Comparison of ENCODE assay signal across 30 cellular contexts in the genomic region with DNA sequence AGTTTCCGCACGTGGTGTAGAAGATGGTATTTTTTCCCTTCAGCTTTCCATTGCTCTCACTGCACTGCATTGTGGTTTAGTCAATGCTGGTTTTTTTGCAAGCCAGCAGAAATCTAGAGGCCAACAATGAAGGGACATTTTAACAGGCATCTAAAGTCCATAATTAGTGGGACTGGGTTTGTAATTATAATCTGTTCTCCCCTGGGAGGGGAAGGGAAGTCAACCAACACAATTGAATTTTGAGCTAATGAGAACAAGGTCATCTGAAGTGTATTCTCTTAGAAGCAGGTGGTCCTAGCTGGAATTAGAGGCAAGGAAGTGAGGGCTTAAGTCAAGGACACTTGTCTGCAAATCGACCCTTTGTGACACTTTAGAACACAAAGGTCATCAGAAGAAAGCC.
DNase-seq lines count a peak whose midpoint lies in the region; ATAC-seq, FAIRE-seq and TF ChIP-seq lines count a peak whose summit lies in the region.
"Had no signal": no experiment of that assay in that cellular context is flagged by ENCODE, and none has a peak within 500 bp of the region (broad histone marks: within the 10 kb centered on the region; RNA-seq: fewer than 3 reads in every experiment).

No MANE protein-coding gene starts in this region.

- no peaks in the 10 kb centered on the region for H3K9me1 ChIP-seq in K562 (ENCODE audit: control insufficient read depth, insufficient read depth, low read length)

- H3K4me1 ChIP-seq in K562 (replicated peaks in 1 of 2; ENCODE audit: control insufficient read depth in 2 of 2, insufficient read depth in 2 of 2, low read length in 2 of 2) (peaks cover 0 to 2% of the 10 kb centered on the region in 2 experiments; a peak in 2 of 5 replicates), left lung (no peaks in the 10 kb centered on the region)

- no peaks in the 10 kb centered on the region for H3K36me3 Mint-ChIP-seq in T-helper 2 cell treated with Interferon-gamma antibody and Interleukin-4, amounts not matched to agents 5 μg/mL and 100 μg/mL, for 36 hours (ENCODE audit: low read depth)
- H3K36me3 Mint-ChIP-seq: CD14-positive monocyte; CD8-positive, alpha-beta memory T cell had no signal

- BruUV-seq in K562 (replicated peaks; lab: Mats Ljungman, UMichigan) = no TSS peak

- DNase-seq in NCI-H1105 treated with DMSO at 0.1 percent for 48 hours (lab: John Stamatoyannopoulos, UW) = peak; percentile 55
- DNase-seq in NCI-H1105 (lab: John Stamatoyannopoulos, UW) = no peak
- DNase-seq in left ventricle myocardium superior = no peak
- DNase-seq in Right ventricle myocardium inferior (ENCODE audit: missing footprints) = no peak
- no peak for DNase-seq in K562 (ENCODE audit: extremely low read depth in 1 of 4, low spot score in 3 of 4)
- no peak for DNase-seq in T-helper 2 cell treated with Interferon-gamma antibody and Interleukin-4, amounts not matched to agents 5 μg/mL and 100 μg/mL, for 36 hours (ENCODE audit: low spot score)
- no peak for DNase-seq in activated CD8-positive, alpha-beta memory T cell treated with anti-CD3 and anti-CD28 coated beads, Interleukin-2, amount 50 U/mL, for 4 hours
- DNase-seq in left lung = no peak
- DNase-seq: ACHN; BE2C; CD8-positive, alpha-beta memory T cell; DMS 273 treated with DMSO at 0.1 percent for 48 hours; DMS79; EL; GDM1; IMR-90; MM.1S; NCI-H1436; NCI-H187; NCI-H2081 treated with DMSO at 0.1 percent for 48 hours; NCI-H774; SHP77 treated with DMSO at 0.1 percent for 48 hours; SK-N-SH; SW 1271 had no signal

- H3K27me3 Mint-ChIP-seq in T-helper 2 cell treated with Interferon-gamma antibody and Interleukin-4, amounts not matched to agents 5 μg/mL and 100 μg/mL, for 36 hours (ENCODE audit: low read depth) = no peaks in the 10 kb centered on the region
- H3K27me3 Mint-ChIP-seq: CD8-positive, alpha-beta memory T cell had no signal

- TF ChIP-seq CTCF in K562 (IDR thresholded peaks at IDR 0.05 in 2 of 3, conservative IDR thresholded peaks at IDR 0.05 in 1 of 3; ENCODE audit: insufficient read depth in 2 of 3, low read depth in 1 of 3, low read length in 3 of 3) (no peak), left lung (IDR thresholded peaks at IDR 0.05) (no peak)

- 50% methylated on average over 3 of the region's 3 CpGs for WGBS in K562 (ENCODE audit: insufficient coverage, low coverage, missing lambda C conversion rate)

- intact Hi-C loops in left ventricle myocardium superior (cut with micrococcal nuclease) = no loop called here
- intact Hi-C loops in Right ventricle myocardium inferior (cut with DNase I) = no loop called here
- intact Hi-C loops in K562 (cut with micrococcal nuclease) = no loop called here
- intact Hi-C loops in left lung (cut with DNase I) = no loop called here

- no peak overlapping the region for H3K27ac Mint-ChIP-seq in T-helper 2 cell treated with Interferon-gamma antibody and Interleukin-4, amounts not matched to agents 5 μg/mL and 100 μg/mL, for 36 hours
- H3K27ac Mint-ChIP-seq: CD14-positive monocyte; CD8-positive, alpha-beta memory T cell had no signal

- H3K9me3 Mint-ChIP-seq in T-helper 2 cell treated with Interferon-gamma antibody and Interleukin-4, amounts not matched to agents 5 μg/mL and 100 μg/mL, for 36 hours = no peaks in the 10 kb centered on the region

- H3K4me2 ChIP-seq in K562 (ENCODE audit: insufficient read depth, low read length) = no peak overlapping the region
- H3K4me2 ChIP-seq: KMS-11, SK-N-SH had no signal

- H3K4me3 ChIP-seq in K562 (no peak overlapping the region), left lung (no peak overlapping the region)
- H3K4me3 ChIP-seq: GM12878 had no signal

- H3K27ac ChIP-seq in K562 (ENCODE audit: extremely low read depth, low read depth, low read length) = no peak overlapping the region
- no peak overlapping the region for H3K27ac ChIP-seq in left lung
- H3K27ac ChIP-seq: 22Rv1, KMS-11, RWPE1 had no signal

- H3K36me3 ChIP-seq in K562 (ENCODE audit: control insufficient read depth, insufficient read depth, low read length) (peaks cover 10% of the 10 kb centered on the region; the same call in 1 of the 3 replicates), left lung (no peaks in the 10 kb centered on the region)
- H3K36me3 ChIP-seq: BE2C had no signal

- no peaks in the 10 kb centered on the region for H3K4me1 Mint-ChIP-seq in T-helper 2 cell treated with Interferon-gamma antibody and Interleukin-4, amounts not matched to agents 5 μg/mL and 100 μg/mL, for 36 hours (ENCODE audit: low read depth)
- H3K4me1 Mint-ChIP-seq: CD14-positive monocyte; CD8-positive, alpha-beta memory T cell had no signal

- no peak for TF ChIP-seq RAD21 in K562 (CRISPR knock-in tag; conservative IDR thresholded peaks at IDR 0.05 in 1 of 2, IDR thresholded peaks at IDR 0.05 in 1 of 2)

- in situ Hi-C loops in K562 (cut with MboI) = no loop called here

- POLR2A ChIA-PET in K562 (lab: Yijun Ruan, JAX) = no interaction called here

- no peaks in the 10 kb centered on the region for H4K20me1 ChIP-seq in K562 (replicated peaks; ENCODE audit: control insufficient read depth, insufficient read depth, low read length)

- H3K9ac ChIP-seq in K562 (ENCODE audit: insufficient read depth in 1 of 2, low read depth in 2 of 2, low read length in 2 of 2) = no peak overlapping the region
- H3K9ac ChIP-seq: KMS-11, SK-N-SH had no signal

- no peak for TF ChIP-seq POLR2A in K562 (conservative IDR thresholded peaks at IDR 0.05)

- no peak overlapping the region for H2AFZ ChIP-seq in K562 (ENCODE audit: low read depth, low read length)

- H3K79me2 ChIP-seq in K562 (ENCODE audit: control insufficient read depth, insufficient read depth, low read length) = no peaks in the 10 kb centered on the region; the same call in 2 of the 3 replicates

- TF ChIP-seq EP300 in K562 (IDR thresholded peaks at IDR 0.05; ENCODE audit: low read length) = no peak

- H3K4me3 Mint-ChIP-seq in T-helper 2 cell treated with Interferon-gamma antibody and Interleukin-4, amounts not matched to agents 5 μg/mL and 100 μg/mL, for 36 hours = no peak overlapping the region
- H3K4me3 Mint-ChIP-seq: CD14-positive monocyte; CD8-positive, alpha-beta memory T cell had no signal

- FAIRE-seq in K562 (lab: Jason Lieb, UNC) = no peak
- FAIRE-seq: GM12878 had no signal

- peaks cover 2% of the 10 kb centered on the region; the same call in 1 of the 2 replicates for H3K9me3 ChIP-seq in K562 (replicated peaks; ENCODE audit: control insufficient read depth, insufficient read depth, low read depth, low read length)
- no peaks in the 10 kb centered on the region for H3K9me3 ChIP-seq in left lung
- H3K9me3 ChIP-seq: BE2C, SK-N-SH had no signal

- CTCF ChIA-PET in K562 (lab: Yijun Ruan, JAX; ENCODE audit: low intra/inter-chr PET ratio) = no interaction called here

- no peaks in the 10 kb centered on the region for H3K27me3 ChIP-seq in K562 (ENCODE audit: control insufficient read depth in 2 of 2, insufficient read depth in 2 of 2, low read length in 2 of 2)
- no peaks in the 10 kb centered on the region for H3K27me3 ChIP-seq in left lung

- ATAC-seq in left ventricle myocardium superior (peak; percentile 23), Right ventricle myocardium inferior (no peak), K562 (no peak), left lung (no peak)
- ATAC-seq: GM12878, Panc1 had no signal

TF ChIP-seq in K562, 482 proteins besides CTCF, POLR2A, EP300 and RAD21:
- no peak for TF ChIP-seq BMI1 (IDR thresholded peaks at IDR 0.05; ENCODE audit: low read length)
- TF ChIP-seq MAFG (tag; conservative IDR thresholded peaks at IDR 0.05) = 0 out of 2 replicates have a peak, but pooled peaks have one; percentile 25
